Comparison of ENCODE assay signal across 1 cellular context in genomic region chr18:11925800-11926481, GRCh38.
TF ChIP-seq lines count a peak whose summit lies in the region.

No MANE protein-coding gene starts in this region.

TF ChIP-seq in K562, 482 proteins besides CTCF, POLR2A, EP300 and RAD21 (continued from another document and continues in another):
- TF ChIP-seq MCM7 (IDR thresholded peaks at IDR 0.05) (0 out of 4 replicates have a peak, but pooled peaks of 1 of the 2 experiments have one; percentile 44), HDAC3 (IDR thresholded peaks at IDR 0.05; ENCODE audit: borderline replicate concordance, partially characterized antibody) (peak; percentile 94), E2F4 (CRISPR knock-in tag; IDR thresholded peaks at IDR 0.05; ENCODE audit: low read depth) (no peak), LCOR (CRISPR knock-in tag; IDR thresholded peaks at IDR 0.05) (peak; percentile 49; the same call in 1 of the 2 replicates), PBX2 (CRISPR knock-in tag; IDR thresholded peaks at IDR 0.05; ENCODE audit: low read depth) (no peak), PBX2 (tag; conservative IDR thresholded peaks at IDR 0.05; ENCODE audit: low read depth) (peak; percentile 94), SREBF1 (IDR thresholded peaks at IDR 0.05; ENCODE audit: borderline replicate concordance, low read depth, low read length) (no peak), PHB2 (IDR thresholded peaks at IDR 0.05; ENCODE audit: low read depth) (peak; percentile 79; the same call in 1 of the 2 replicates), NCOR1 (IDR thresholded peaks at IDR 0.05) (peak; percentile 96), ATF7 (IDR thresholded peaks at IDR 0.05) (peak; percentile 80), TAF7 (tag; IDR thresholded peaks at IDR 0.05) (no peak), MNT (conservative IDR thresholded peaks at IDR 0.05) (peak in 1 of 2 experiments; percentile 79; a peak in 2 of 4 replicates), ZNF347 (CRISPR knock-in tag; IDR thresholded peaks at IDR 0.05; ENCODE audit: low read depth) (no peak), NFE2 (IDR thresholded peaks at IDR 0.05; ENCODE audit: low read depth) (peak; percentile 45), JUN (IDR thresholded peaks at IDR 0.05; ENCODE audit: borderline replicate concordance, low read depth, low read length) (peak; percentile 34), JUN (CRISPR knock-in tag; IDR thresholded peaks at IDR 0.05; ENCODE audit: borderline replicate concordance) (no peak), GATAD2B (IDR thresholded peaks at IDR 0.05; ENCODE audit: borderline replicate concordance) (peak; percentile 66; the same call in 1 of the 2 replicates), HMBOX1 (IDR thresholded peaks at IDR 0.05) (peak; percentile 80), SNIP1 (IDR thresholded peaks at IDR 0.05; ENCODE audit: low read depth) (peak; percentile 32; the same call in 1 of the 2 replicates), ZBED1 (IDR thresholded peaks at IDR 0.05) (peak; percentile 78; the same call in 1 of the 2 replicates), ZNF644 (tag; IDR thresholded peaks at IDR 0.05; ENCODE audit: low read depth) (peak; percentile 85), ZBTB34 (CRISPR knock-in tag; IDR thresholded peaks at IDR 0.05) (0 out of 2 replicates have a peak, but pooled peaks have one; percentile 51), CREBBP (IDR thresholded peaks at IDR 0.05; ENCODE audit: low read depth, low read length) (no peak), ARNT (IDR thresholded peaks at IDR 0.05) (peak in 1 of 2 experiments; percentile 89; a peak in 3 of 4 replicates), MEF2A (IDR thresholded peaks at IDR 0.05; ENCODE audit: control insufficient read depth, low read depth, low read length) (peak; percentile 78), ZBTB11 (CRISPR knock-in tag; IDR thresholded peaks at IDR 0.05) (peak in 1 of 3 experiments; percentile 56; a peak in 1 of 6 replicates), HDAC2 (IDR thresholded peaks at IDR 0.05) (peak; percentile 95), BCOR (IDR thresholded peaks at IDR 0.05) (peak; percentile 95), MAX (CRISPR knock-in tag; IDR thresholded peaks at IDR 0.05) (no peak), SOX6 (IDR thresholded peaks at IDR 0.05) (peak; percentile 93), HEY1 (CRISPR knock-in tag; IDR thresholded peaks at IDR 0.05; ENCODE audit: borderline replicate concordance) (peak; percentile 97), RNF2 (IDR thresholded peaks at IDR 0.05) (peak; percentile 96), FOXJ2 (tag; IDR thresholded peaks at IDR 0.05) (peak; percentile 93), RNF219 (CRISPR knock-in tag; IDR thresholded peaks at IDR 0.05) (no peak), FOXK2 (conservative IDR thresholded peaks at IDR 0.05 in 1 of 2, IDR thresholded peaks at IDR 0.05 in 1 of 2; ENCODE audit: low read depth in 2 of 2) (peak; percentile 88 to 93), TBP (optimal IDR thresholded peaks at IDR 0.05; ENCODE audit: low read depth, low read length) (no peak), ARID1B (IDR thresholded peaks at IDR 0.05) (peak; percentile 98), ZNF23 (CRISPR knock-in tag; IDR thresholded peaks at IDR 0.05) (no peak), SMARCE1 (IDR thresholded peaks at IDR 0.05) (peak; percentile 98), DMBX1 (CRISPR knock-in tag; IDR thresholded peaks at IDR 0.05; ENCODE audit: borderline replicate concordance) (no peak), MYNN (IDR thresholded peaks at IDR 0.05) (peak; percentile 77), MYNN (CRISPR knock-in tag; IDR thresholded peaks at IDR 0.05) (no peak), IRF1 (CRISPR knock-in tag; IDR thresholded peaks at IDR 0.05; ENCODE audit: borderline replicate concordance) (no peak), CC2D1A (IDR thresholded peaks at IDR 0.05) (peak; percentile 76; the same call in 1 of the 2 replicates), MITF (IDR thresholded peaks at IDR 0.05) (0 out of 2 replicates have a peak, but pooled peaks have one; percentile 18), POLR2AphosphoS5 (IDR thresholded peaks at IDR 0.05; ENCODE audit: control insufficient read depth, insufficient read depth, low read depth, low read length) (peak; percentile 83)
